1 cellular context compared by ENCODE assay signal in the genomic region with DNA sequence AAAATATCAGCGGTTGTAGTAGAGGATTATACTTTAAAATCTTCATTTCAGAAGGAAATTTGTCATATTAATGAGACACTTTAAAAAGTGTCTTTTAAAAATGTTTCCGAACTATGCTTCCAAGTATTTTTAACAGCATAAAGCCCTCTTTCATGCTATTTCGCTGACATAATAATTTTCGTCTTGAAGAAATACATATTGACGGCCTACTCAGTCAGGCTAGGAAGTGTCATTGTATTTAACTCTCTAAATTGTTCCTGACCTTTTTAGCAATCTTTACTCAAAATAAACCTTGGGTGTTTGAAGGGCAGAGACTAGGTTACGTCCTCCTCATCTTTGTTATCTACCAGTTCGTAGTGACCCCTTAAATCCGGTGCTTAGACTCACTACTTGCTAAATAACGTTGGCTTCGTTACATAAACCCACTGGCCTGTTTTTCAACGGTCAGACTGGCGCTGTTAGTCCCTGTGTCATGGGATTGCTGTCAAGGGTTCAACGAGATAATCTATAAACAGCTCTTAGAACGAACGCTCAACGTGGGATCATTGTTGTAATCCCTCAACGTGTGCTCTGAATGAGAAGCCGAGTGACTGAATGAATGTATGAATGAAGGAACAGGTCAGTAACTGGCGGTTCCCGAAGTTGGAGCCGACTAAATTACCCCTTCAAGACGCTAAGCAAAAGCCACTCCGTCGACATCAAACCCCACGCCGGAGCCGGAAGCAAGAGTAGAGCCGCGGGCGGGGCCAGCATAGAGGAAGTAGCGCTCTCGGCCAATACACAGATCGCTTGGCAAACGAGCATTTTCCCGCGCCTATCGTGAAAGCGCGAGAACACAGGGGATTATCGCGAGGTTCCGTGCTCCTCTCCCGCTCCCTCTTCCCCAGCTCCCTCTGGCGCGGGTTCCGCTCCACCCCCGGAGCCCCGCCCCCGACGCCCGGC.
A peak's percentile ranks its signal among the peaks of the same experiment; 100 is the strongest.
TF ChIP-seq lines count a peak whose summit lies in the region.

No MANE protein-coding gene starts in this region.

TF ChIP-seq in HepG2, 621 proteins besides CTCF, POLR2A, EP300 and RAD21 (continued from another document and continues in another):
- TF ChIP-seq ZFP36L1 (CRISPR knock-in tag; IDR thresholded peaks at IDR 0.05) = no peak
- TF ChIP-seq, protein P1, sequence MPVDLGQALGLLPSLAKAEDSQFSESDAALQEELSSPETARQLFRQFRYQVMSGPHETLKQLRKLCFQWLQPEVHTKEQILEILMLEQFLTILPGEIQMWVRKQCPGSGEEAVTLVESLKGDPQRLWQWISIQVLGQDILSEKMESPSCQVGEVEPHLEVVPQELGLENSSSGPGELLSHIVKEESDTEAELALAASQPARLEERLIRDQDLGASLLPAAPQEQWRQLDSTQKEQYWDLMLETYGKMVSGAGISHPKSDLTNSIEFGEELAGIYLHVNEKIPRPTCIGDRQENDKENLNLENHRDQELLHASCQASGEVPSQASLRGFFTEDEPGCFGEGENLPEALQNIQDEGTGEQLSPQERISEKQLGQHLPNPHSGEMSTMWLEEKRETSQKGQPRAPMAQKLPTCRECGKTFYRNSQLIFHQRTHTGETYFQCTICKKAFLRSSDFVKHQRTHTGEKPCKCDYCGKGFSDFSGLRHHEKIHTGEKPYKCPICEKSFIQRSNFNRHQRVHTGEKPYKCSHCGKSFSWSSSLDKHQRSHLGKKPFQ (CRISPR knock-in tag; IDR thresholded peaks at IDR 0.05; ENCODE audit: insufficient replicate concordance) = no peak
- TF ChIP-seq HCFC1 (IDR thresholded peaks at IDR 0.05; ENCODE audit: low read depth, low read length) = 0 out of 2 replicates have a peak, but pooled peaks have one; percentile 27
- TF ChIP-seq HHEX (CRISPR knock-in tag; IDR thresholded peaks at IDR 0.05) = no peak
- TF ChIP-seq THYN1 (CRISPR knock-in tag; IDR thresholded peaks at IDR 0.05; ENCODE audit: borderline replicate concordance, low read depth) = no peak
- no peak for TF ChIP-seq GTF3A (CRISPR knock-in tag; conservative IDR thresholded peaks at IDR 0.05)
- TF ChIP-seq GLI4 (CRISPR knock-in tag; IDR thresholded peaks at IDR 0.05; ENCODE audit: borderline replicate concordance) = peak; percentile 43; the same call in 1 of the 2 replicates
- TF ChIP-seq ETV5 (CRISPR knock-in tag; IDR thresholded peaks at IDR 0.05; ENCODE audit: borderline replicate concordance) = no peak; the same call in 1 of the 2 replicates
- TF ChIP-seq, protein P2, sequence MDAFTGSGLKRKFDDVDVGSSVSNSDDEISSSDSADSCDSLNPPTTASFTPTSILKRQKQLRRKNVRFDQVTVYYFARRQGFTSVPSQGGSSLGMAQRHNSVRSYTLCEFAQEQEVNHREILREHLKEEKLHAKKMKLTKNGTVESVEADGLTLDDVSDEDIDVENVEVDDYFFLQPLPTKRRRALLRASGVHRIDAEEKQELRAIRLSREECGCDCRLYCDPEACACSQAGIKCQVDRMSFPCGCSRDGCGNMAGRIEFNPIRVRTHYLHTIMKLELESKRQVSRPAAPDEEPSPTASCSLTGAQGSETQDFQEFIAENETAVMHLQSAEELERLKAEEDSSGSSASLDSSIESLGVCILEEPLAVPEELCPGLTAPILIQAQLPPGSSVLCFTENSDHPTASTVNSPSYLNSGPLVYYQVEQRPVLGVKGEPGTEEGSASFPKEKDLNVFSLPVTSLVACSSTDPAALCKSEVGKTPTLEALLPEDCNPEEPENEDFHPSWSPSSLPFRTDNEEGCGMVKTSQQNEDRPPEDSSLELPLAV (CRISPR knock-in tag; conservative IDR thresholded peaks at IDR 0.05; ENCODE audit: low read depth) = no peak
- TF ChIP-seq SRY (CRISPR knock-in tag; IDR thresholded peaks at IDR 0.05) = 0 out of 2 replicates have a peak, but pooled peaks have one; percentile 5
- TF ChIP-seq ZNF577 (CRISPR knock-in tag; IDR thresholded peaks at IDR 0.05; ENCODE audit: borderline replicate concordance, low read depth) = no peak
- TF ChIP-seq NR2C2 (CRISPR knock-in tag; IDR thresholded peaks at IDR 0.05; ENCODE audit: borderline replicate concordance) = no peak
- TF ChIP-seq, protein P3, sequence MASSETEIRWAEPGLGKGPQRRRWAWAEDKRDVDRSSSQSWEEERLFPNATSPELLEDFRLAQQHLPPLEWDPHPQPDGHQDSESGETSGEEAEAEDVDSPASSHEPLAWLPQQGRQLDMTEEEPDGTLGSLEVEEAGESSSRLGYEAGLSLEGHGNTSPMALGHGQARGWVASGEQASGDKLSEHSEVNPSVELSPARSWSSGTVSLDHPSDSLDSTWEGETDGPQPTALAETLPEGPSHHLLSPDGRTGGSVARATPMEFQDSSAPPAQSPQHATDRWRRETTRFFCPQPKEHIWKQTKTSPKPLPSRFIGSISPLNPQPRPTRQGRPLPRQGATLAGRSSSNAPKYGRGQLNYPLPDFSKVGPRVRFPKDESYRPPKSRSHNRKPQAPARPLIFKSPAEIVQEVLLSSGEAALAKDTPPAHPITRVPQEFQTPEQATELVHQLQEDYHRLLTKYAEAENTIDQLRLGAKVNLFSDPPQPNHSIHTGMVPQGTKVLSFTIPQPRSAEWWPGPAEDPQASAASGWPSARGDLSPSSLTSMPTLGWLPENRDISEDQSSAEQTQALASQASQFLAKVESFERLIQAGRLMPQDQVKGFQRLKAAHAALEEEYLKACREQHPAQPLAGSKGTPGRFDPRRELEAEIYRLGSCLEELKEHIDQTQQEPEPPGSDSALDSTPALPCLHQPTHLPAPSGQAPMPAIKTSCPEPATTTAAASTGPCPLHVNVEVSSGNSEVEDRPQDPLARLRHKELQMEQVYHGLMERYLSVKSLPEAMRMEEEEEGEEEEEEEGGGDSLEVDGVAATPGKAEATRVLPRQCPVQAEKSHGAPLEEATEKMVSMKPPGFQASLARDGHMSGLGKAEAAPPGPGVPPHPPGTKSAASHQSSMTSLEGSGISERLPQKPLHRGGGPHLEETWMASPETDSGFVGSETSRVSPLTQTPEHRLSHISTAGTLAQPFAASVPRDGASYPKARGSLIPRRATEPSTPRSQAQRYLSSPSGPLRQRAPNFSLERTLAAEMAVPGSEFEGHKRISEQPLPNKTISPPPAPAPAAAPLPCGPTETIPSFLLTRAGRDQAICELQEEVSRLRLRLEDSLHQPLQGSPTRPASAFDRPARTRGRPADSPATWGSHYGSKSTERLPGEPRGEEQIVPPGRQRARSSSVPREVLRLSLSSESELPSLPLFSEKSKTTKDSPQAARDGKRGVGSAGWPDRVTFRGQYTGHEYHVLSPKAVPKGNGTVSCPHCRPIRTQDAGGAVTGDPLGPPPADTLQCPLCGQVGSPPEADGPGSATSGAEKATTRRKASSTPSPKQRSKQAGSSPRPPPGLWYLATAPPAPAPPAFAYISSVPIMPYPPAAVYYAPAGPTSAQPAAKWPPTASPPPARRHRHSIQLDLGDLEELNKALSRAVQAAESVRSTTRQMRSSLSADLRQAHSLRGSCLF (CRISPR knock-in tag; IDR thresholded peaks at IDR 0.05; ENCODE audit: borderline replicate concordance) = 0 out of 2 replicates have a peak, but pooled peaks have one; percentile 30
- 0 out of 2 replicates have a peak, but pooled peaks have one; percentile 18 for TF ChIP-seq FOXC1 (CRISPR knock-in tag; IDR thresholded peaks at IDR 0.05; ENCODE audit: borderline replicate concordance)
- peak; percentile 40; the same call in 1 of the 2 replicates for TF ChIP-seq DMAP1 (CRISPR knock-in tag; IDR thresholded peaks at IDR 0.05)
- TF ChIP-seq, protein P4, sequence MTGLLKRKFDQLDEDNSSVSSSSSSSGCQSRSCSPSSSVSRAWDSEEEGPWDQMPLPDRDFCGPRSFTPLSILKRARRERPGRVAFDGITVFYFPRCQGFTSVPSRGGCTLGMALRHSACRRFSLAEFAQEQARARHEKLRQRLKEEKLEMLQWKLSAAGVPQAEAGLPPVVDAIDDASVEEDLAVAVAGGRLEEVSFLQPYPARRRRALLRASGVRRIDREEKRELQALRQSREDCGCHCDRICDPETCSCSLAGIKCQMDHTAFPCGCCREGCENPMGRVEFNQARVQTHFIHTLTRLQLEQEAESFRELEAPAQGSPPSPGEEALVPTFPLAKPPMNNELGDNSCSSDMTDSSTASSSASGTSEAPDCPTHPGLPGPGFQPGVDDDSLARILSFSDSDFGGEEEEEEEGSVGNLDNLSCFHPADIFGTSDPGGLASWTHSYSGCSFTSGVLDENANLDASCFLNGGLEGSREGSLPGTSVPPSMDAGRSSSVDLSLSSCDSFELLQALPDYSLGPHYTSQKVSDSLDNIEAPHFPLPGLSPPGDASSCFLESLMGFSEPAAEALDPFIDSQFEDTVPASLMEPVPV (CRISPR knock-in tag; IDR thresholded peaks at IDR 0.05) = no peak
- TF ChIP-seq, protein P5, sequence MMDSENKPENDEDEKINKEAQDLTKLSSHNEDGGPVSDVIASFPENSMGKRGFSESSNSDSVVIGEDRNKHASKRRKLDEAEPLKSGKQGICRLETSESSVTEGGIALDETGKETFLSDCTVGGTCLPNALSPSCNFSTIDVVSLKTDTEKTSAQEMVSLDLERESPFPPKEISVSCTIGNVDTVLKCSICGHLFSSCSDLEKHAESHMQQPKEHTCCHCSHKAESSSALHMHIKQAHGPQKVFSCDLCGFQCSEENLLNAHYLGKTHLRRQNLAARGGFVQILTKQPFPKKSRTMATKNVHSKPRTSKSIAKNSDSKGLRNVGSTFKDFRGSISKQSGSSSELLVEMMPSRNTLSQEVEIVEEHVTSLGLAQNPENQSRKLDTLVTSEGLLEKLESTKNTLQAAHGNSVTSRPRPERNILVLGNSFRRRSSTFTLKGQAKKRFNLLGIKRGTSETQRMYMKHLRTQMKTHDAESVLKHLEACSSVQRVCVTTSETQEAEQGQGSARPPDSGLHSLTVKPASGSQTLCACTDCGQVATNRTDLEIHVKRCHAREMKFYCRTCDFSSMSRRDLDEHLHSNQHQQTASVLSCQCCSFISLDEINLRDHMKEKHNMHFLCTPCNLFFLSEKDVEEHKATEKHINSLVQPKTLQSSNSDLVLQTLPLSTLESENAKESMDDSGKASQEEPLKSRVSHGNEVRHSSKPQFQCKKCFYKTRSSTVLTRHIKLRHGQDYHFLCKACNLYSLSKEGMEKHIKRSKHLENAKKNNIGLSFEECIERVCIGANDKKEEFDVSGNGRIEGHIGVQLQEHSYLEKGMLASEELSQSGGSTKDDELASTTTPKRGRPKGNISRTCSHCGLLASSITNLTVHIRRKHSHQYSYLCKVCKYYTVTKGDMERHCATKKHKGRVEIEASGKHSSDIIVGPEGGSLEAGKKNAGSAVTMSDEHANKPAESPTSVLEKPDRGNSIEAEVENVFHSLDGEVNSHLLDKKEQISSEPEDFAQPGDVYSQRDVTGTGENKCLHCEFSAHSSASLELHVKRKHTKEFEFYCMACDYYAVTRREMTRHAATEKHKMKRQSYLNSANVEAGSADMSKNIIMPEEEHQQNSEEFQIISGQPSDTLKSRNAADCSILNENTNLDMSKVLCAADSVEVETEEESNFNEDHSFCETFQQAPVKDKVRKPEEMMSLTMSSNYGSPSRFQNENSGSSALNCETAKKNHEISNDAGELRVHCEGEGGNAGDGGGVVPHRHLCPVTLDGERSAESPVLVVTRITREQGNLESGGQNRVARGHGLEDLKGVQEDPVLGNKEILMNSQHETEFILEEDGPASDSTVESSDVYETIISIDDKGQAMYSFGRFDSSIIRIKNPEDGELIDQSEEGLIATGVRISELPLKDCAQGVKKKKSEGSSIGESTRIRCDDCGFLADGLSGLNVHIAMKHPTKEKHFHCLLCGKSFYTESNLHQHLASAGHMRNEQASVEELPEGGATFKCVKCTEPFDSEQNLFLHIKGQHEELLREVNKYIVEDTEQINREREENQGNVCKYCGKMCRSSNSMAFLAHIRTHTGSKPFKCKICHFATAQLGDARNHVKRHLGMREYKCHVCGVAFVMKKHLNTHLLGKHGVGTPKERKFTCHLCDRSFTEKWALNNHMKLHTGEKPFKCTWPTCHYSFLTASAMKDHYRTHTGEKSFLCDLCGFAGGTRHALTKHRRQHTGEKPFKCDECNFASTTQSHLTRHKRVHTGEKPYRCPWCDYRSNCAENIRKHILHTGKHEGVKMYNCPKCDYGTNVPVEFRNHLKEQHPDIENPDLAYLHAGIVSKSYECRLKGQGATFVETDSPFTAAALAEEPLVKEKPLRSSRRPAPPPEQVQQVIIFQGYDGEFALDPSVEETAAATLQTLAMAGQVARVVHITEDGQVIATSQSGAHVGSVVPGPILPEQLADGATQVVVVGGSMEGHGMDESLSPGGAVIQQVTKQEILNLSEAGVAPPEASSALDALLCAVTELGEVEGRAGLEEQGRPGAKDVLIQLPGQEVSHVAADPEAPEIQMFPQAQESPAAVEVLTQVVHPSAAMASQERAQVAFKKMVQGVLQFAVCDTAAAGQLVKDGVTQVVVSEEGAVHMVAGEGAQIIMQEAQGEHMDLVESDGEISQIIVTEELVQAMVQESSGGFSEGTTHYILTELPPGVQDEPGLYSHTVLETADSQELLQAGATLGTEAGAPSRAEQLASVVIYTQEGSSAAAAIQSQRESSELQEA (CRISPR knock-in tag; IDR thresholded peaks at IDR 0.05; ENCODE audit: not compliant biosample characterization) = no peak
- TF ChIP-seq, protein P6, sequence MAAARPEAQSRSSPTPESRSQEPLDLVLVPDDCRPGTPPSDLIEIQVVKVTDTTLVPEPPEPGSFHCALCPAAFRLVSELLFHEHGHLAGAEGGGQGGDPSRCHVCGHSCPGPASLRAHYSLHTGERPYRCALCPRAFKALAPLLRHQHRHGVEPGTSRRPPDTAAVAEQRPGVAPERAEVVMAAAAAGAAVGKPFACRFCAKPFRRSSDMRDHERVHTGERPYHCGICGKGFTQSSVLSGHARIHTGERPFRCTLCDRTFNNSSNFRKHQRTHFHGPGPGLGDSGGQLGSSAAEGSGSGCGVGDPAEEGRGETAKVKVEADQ (CRISPR knock-in tag; IDR thresholded peaks at IDR 0.05; ENCODE audit: borderline replicate concordance) = no peak
- no peak for TF ChIP-seq ZNF20 (CRISPR knock-in tag; IDR thresholded peaks at IDR 0.05)
- TF ChIP-seq AKAP8 (CRISPR knock-in tag; IDR thresholded peaks at IDR 0.05) = no peak
- no peak; the same call in 1 of the 2 replicates for TF ChIP-seq ZKSCAN8 (CRISPR knock-in tag; IDR thresholded peaks at IDR 0.05; ENCODE audit: borderline replicate concordance)
- 0 out of 2 replicates have a peak, but pooled peaks have one; percentile 48 for TF ChIP-seq SNAPC2 (CRISPR knock-in tag; IDR thresholded peaks at IDR 0.05)
- TF ChIP-seq ZNF34 (CRISPR knock-in tag; IDR thresholded peaks at IDR 0.05; ENCODE audit: borderline replicate concordance) = 0 out of 2 replicates have a peak, but pooled peaks have one; percentile 53
- TF ChIP-seq FLYWCH1 (CRISPR knock-in tag; IDR thresholded peaks at IDR 0.05) = no peak
- peak; percentile 93 for TF ChIP-seq YEATS2 (CRISPR knock-in tag; IDR thresholded peaks at IDR 0.05; ENCODE audit: borderline replicate concordance)
- TF ChIP-seq ZBTB7B (CRISPR knock-in tag; IDR thresholded peaks at IDR 0.05) = no peak
- TF ChIP-seq ZNF253 (CRISPR knock-in tag; IDR thresholded peaks at IDR 0.05; ENCODE audit: borderline replicate concordance) = no peak
- TF ChIP-seq ZNF30 (CRISPR knock-in tag; IDR thresholded peaks at IDR 0.05) = no peak
- TF ChIP-seq AHR (CRISPR knock-in tag; IDR thresholded peaks at IDR 0.05) = 0 out of 2 replicates have a peak, but pooled peaks have one; percentile 14
- no peak for TF ChIP-seq ZBTB8A (CRISPR knock-in tag; IDR thresholded peaks at IDR 0.05; ENCODE audit: borderline replicate concordance, low read depth)
- peak; percentile 48; the same call in 1 of the 2 replicates for TF ChIP-seq RXRB (CRISPR knock-in tag; IDR thresholded peaks at IDR 0.05; ENCODE audit: borderline replicate concordance)
- TF ChIP-seq, protein P7, sequence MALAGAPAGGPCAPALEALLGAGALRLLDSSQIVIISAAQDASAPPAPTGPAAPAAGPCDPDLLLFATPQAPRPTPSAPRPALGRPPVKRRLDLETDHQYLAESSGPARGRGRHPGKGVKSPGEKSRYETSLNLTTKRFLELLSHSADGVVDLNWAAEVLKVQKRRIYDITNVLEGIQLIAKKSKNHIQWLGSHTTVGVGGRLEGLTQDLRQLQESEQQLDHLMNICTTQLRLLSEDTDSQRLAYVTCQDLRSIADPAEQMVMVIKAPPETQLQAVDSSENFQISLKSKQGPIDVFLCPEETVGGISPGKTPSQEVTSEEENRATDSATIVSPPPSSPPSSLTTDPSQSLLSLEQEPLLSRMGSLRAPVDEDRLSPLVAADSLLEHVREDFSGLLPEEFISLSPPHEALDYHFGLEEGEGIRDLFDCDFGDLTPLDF (CRISPR knock-in tag; IDR thresholded peaks at IDR 0.05) = peak; percentile 76; the same call in 1 of the 2 replicates
- no peak for TF ChIP-seq TBP (CRISPR knock-in tag; IDR thresholded peaks at IDR 0.05)
